In the genomic region with DNA sequence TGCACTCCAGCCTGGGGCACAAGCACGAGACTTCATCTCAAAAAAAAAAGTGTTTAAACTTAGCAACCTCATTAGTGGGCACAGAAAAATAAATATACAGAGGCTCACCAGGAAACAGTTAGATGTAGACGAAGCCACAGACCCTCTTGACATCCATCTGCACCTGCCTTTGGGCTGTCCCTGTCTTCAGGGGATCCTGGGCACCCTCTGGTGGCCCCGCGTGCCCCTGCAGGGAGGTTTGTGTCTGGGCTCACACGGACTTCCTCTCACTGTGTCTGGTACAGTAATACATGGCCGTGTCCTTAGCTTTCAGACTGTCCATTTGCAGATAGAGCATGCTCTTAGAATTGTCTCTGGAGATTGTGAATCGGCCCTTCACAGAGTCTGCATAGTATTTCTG, we compare ENCODE assay signal across 8 cellular contexts.
DNase-seq lines count a peak whose midpoint lies in the region; ATAC-seq and TF ChIP-seq lines count a peak whose summit lies in the region.

No MANE protein-coding gene starts in this region.

- no peaks in the 10 kb centered on the region for H3K9me3 Mint-ChIP-seq in CD4-positive, alpha-beta T cell
- peaks cover 0 to under 1% (median 0%) of the 10 kb centered on the region in 9 donors for H3K9me3 Mint-ChIP-seq in naive thymus-derived CD8-positive, alpha-beta T cell

- H3K27ac ChIP-seq in CD4-positive, alpha-beta T cell (ENCODE audit: low read depth, low read length) = no peak overlapping the region
- H3K27ac ChIP-seq in ascending aorta = no peak overlapping the region

- peak; percentile 15 to 60 (median 38) for DNase-seq in CD4-positive, alpha-beta T cell
- DNase-seq in LNCaP clone FGC (ENCODE audit: low read depth) (no peak), ascending aorta (ENCODE audit: low spot score in 2 of 2) (no peak), NCI-H1436 treated with DMSO at 0.1 percent for 48 hours (lab: John Stamatoyannopoulos, UW) (no peak), NCI-H446 treated with DMSO at 0.1 percent for 48 hours (lab: John Stamatoyannopoulos, UW) (no peak)
- DNase-seq in activated CD4-positive, alpha-beta T cell treated with anti-CD3 and anti-CD28 coated beads, Interleukin-2, amount 50 U/mL, for 48 hours = peak; percentile 49 to 50
- DNase-seq in naive thymus-derived CD8-positive, alpha-beta T cell = peak in 7 of 10 donors; percentile 9 to 64 (median 47)

- H3K4me3 Mint-ChIP-seq in CD4-positive, alpha-beta T cell = no peak overlapping the region
- H3K4me3 Mint-ChIP-seq in naive thymus-derived CD8-positive, alpha-beta T cell = no peak overlapping the region

- peaks cover 36% of the 10 kb centered on the region for H3K27me3 Mint-ChIP-seq in CD4-positive, alpha-beta T cell
- H3K27me3 Mint-ChIP-seq in naive thymus-derived CD8-positive, alpha-beta T cell = peaks cover 0 to 32% (median 14%) of the 10 kb centered on the region in 5 donors

- H3K9me3 ChIP-seq in CD4-positive, alpha-beta T cell (ENCODE audit: control insufficient read depth, low read length) = no peaks in the 10 kb centered on the region
- H3K9me3 ChIP-seq in ascending aorta = no peaks in the 10 kb centered on the region

- H3K27me3 ChIP-seq in CD4-positive, alpha-beta T cell (ENCODE audit: control insufficient read depth, insufficient read depth, low read length) = no peaks in the 10 kb centered on the region
- no peaks in the 10 kb centered on the region for H3K27me3 ChIP-seq in ascending aorta

- intact Hi-C loops in CD4-positive, alpha-beta T cell (cut with DNase I, micrococcal nuclease) = loop anchor here in 1 of 2 experiments (1.0 kb wide), 1 partner anchor 75 kb away; no protein-coding TSS in a partner anchor
- intact Hi-C loops in ascending aorta (cut with DNase I) = no loop called here

- ATAC-seq in CD4-positive, alpha-beta T cell (ENCODE audit: poor library complexity) = peak; percentile 93
- peak in 1 of 2 donors; percentile 82 for ATAC-seq in naive thymus-derived CD8-positive, alpha-beta T cell
- no peak for ATAC-seq in HG03520 (IDR thresholded peaks at IDR 0.05; ENCODE audit: unreplicated experiment)

- peak; percentile 62 for TF ChIP-seq CTCF in CD4-positive, alpha-beta T cell (IDR thresholded peaks at IDR 0.05)
- TF ChIP-seq CTCF in LNCaP clone FGC (IDR thresholded peaks at IDR 0.05; ENCODE audit: control insufficient read depth, extremely low read depth, insufficient read depth) (peak; percentile 23; the same call in 1 of the 2 replicates), ascending aorta (IDR thresholded peaks at IDR 0.05) (no peak)

- CTCF ChIA-PET in CD4-positive, alpha-beta T cell (lab: Charles Lee) = no interaction called here

- H3K27ac Mint-ChIP-seq in CD4-positive, alpha-beta T cell = no peak overlapping the region
- H3K27ac Mint-ChIP-seq in naive thymus-derived CD8-positive, alpha-beta T cell = no peak overlapping the region

- H3K4me3 ChIP-seq in LNCaP clone FGC (ENCODE audit: low read depth, low read length) (no peak overlapping the region), ascending aorta (no peak overlapping the region)

- no peaks in the 10 kb centered on the region for H3K36me3 ChIP-seq in ascending aorta

- POLR2A ChIA-PET in CD4-positive, alpha-beta T cell (lab: Charles Lee) = no interaction called here
- POLR2A ChIA-PET in naive thymus-derived CD8-positive, alpha-beta T cell (lab: Charles Lee) = no interaction called here

- no peaks in the 10 kb centered on the region for H3K36me3 Mint-ChIP-seq in CD4-positive, alpha-beta T cell (ENCODE audit: low read depth)
- H3K36me3 Mint-ChIP-seq in naive thymus-derived CD8-positive, alpha-beta T cell = no peaks in the 10 kb centered on the region

- H3K4me1 Mint-ChIP-seq in CD4-positive, alpha-beta T cell (ENCODE audit: low read depth) = peaks cover 5% of the 10 kb centered on the region
- peaks cover 0 to 6% (median 4%) of the 10 kb centered on the region in 4 donors for H3K4me1 Mint-ChIP-seq in naive thymus-derived CD8-positive, alpha-beta T cell

- H3K4me1 ChIP-seq in ascending aorta = no peaks in the 10 kb centered on the region

Comparison
In these comparisons a context has a peak if more than half of its experiments do, and no peak if none do; other contexts are left out.
1. DNase-seq: peak in CD4-positive, alpha-beta T cell (10 of 10), activated CD4-positive, alpha-beta T cell treated with anti-CD3 and anti-CD28 coated beads, Interleukin-2, amount 50 U/mL, for 48 hours (2 of 2) and naive thymus-derived CD8-positive, alpha-beta T cell (7 of 10); none in LNCaP clone FGC (single experiment), ascending aorta (0 of 2), NCI-H1436 treated with DMSO at 0.1 percent for 48 hours (single experiment) and NCI-H446 treated with DMSO at 0.1 percent for 48 hours (single experiment).
2. CTCF ChIP-seq: peak in CD4-positive, alpha-beta T cell (single experiment) and LNCaP clone FGC (single experiment); none in ascending aorta (0 of 3).